ENCODE assay signal across 10 cellular contexts in genomic region chr10:66148312-66148711, GRCh38.
"Had no signal": no experiment of that assay in that cellular context is flagged by ENCODE, and none has a peak within 500 bp of the region (broad histone marks: within the 10 kb centered on the region; RNA-seq: fewer than 3 reads in every experiment).

No MANE protein-coding gene starts in this region.

- H3K9ac ChIP-seq: GM23248 had no signal

- H3K27ac ChIP-seq: GM23248, HL-60 had no signal

- H3K4me3 ChIP-seq: GM23248, HAP-1 had no signal

- H3K36me3 Mint-ChIP-seq: IgD-negative memory B cell had no signal

- H3K9me3 Mint-ChIP-seq: HFFc6 had no signal

- ATAC-seq: HCT116, HepG2 had no signal

- H3K4me1 ChIP-seq: HAP-1 had no signal

- H3K9me3 ChIP-seq: HAP-1 had no signal

- H3K27me3 Mint-ChIP-seq: IgD-negative memory B cell had no signal

- H3K36me3 ChIP-seq: HAP-1 had no signal

- H3K4me3 Mint-ChIP-seq: HFFc6, IgD-negative memory B cell had no signal

- H3K27ac Mint-ChIP-seq: HFFc6, IgD-negative memory B cell had no signal

- DNase-seq: GM23248, GOT3, H7, HFFc6, KBM-7 had no signal

- H3K4me1 Mint-ChIP-seq: IgD-negative memory B cell had no signal
